ENCODE assay signal across 4 cellular contexts in the genomic region with DNA sequence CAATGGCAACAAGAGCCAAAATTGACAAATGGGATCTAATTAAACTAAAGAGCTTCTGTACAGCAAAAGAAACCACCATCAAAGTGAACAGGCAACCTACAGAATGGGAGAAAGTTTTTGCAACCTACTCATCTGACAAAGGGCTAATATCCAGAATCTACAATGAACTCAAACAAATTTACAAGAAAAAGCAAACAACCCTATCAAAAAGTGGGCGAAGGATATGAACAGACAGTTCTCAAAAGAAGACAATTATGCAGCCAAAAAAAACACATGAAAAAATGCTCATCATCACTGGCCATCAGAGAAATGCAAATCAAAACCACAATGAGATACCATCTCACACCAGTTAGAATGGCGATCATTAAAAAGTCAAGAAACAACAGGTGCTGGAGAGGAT. TPM values are rescaled to one million over a fixed set of nuclear protein-coding genes. Genes with fewer than 3 reads are reported as not detected.
"Had no signal": no experiment of that assay in that cellular context is flagged by ENCODE, and none has a peak within 500 bp of the region (broad histone marks: within the 10 kb centered on the region; RNA-seq: fewer than 3 reads in every experiment).

No MANE protein-coding gene starts in this region.

RNA-seq across cellular contexts. Expression of gene CD248, which starts 3.4 kb away (rescaled TPM):
- total RNA-seq: pulmonary artery endothelial cell had no signal

RNA-seq across cellular contexts. Expression of gene TMEM151A, which starts 28.6 kb away (rescaled TPM):
- total RNA-seq: natural killer cell, posterior vena cava, pulmonary artery endothelial cell, suprapubic skin had no signal
